ENCODE assay signal across 18 cellular contexts in genomic region chr12:100435948-100436347, GRCh38. TPM values are rescaled to one million over a fixed set of nuclear protein-coding genes. Genes with fewer than 3 reads are reported as not detected.
DNase-seq lines count a peak whose midpoint lies in the region; ATAC-seq and TF ChIP-seq lines count a peak whose summit lies in the region.
"Had no signal": no experiment of that assay in that cellular context is flagged by ENCODE, and none has a peak within 500 bp of the region (broad histone marks: within the 10 kb centered on the region; RNA-seq: fewer than 3 reads in every experiment).

No MANE protein-coding gene starts in this region.

- H3K4me3 ChIP-seq in A673 (ENCODE audit: low read depth, low read length, poor library complexity, severe bottlenecking): no peak overlapping the region
- H3K4me3 ChIP-seq in BLaER1 treated with 17β-estradiol and CSF1 and Interleukin-3, amounts not matched to agents 10 nM and 100 nM: no peak overlapping the region
- no peak overlapping the region for H3K4me3 ChIP-seq in right lobe of liver
- H3K4me3 ChIP-seq in SK-N-SH (ENCODE audit: low read depth in 2 of 2, low read length in 1 of 2): no peak overlapping the region
- H3K4me3 ChIP-seq: GM23338 had no signal

- H4K20me1 ChIP-seq in BLaER1 treated with 17β-estradiol and CSF1 and Interleukin-3, amounts not matched to agents 10 nM and 100 nM: no peaks in the 10 kb centered on the region
- no peaks in the 10 kb centered on the region for H4K20me1 ChIP-seq in SK-N-SH (ENCODE audit: insufficient read depth)

- H3K4me2 ChIP-seq in BLaER1 treated with 17β-estradiol and CSF1 and Interleukin-3, amounts not matched to agents 10 nM and 100 nM: peak overlapping the region in 6 of 11 experiments; percentile 6 to 31 (median 28); a peak in 6 of 22 replicates
- no peak overlapping the region for H3K4me2 ChIP-seq in SK-N-SH
- H3K4me2 ChIP-seq: GM23338 had no signal

- CTCF ChIA-PET in A673 (lab: Charles Lee) (no interaction called here), SK-N-SH (lab: Yijun Ruan, JAX) (interaction anchor here (0.7 kb wide), 1 partner anchor 130 kb away, joined by 3 read pairs; no protein-coding TSS in a partner anchor)

- TF ChIP-seq EP300 in SK-N-SH (IDR thresholded peaks at IDR 0.05; ENCODE audit: borderline replicate concordance in 1 of 2, low read depth in 1 of 2, low read length in 1 of 2): no peak

- no peak for TF ChIP-seq RAD21 in SK-N-SH (IDR thresholded peaks at IDR 0.05; ENCODE audit: low read length)

- POLR2A ChIA-PET in A673 (lab: Charles Lee; ENCODE audit: low non-redundant PET): no interaction called here
- POLR2A ChIA-PET in SK-N-SH (lab: Yijun Ruan, JAX): no interaction called here

- intact Hi-C loops in A673 (cut with micrococcal nuclease; ENCODE audit: unreplicated experiment): no loop called here
- intact Hi-C loops in left colon (cut with DNase I, micrococcal nuclease): no loop called here
- intact Hi-C loops in right lobe of liver (cut with DNase I): no loop called here

- no peaks in the 10 kb centered on the region for H3K79me2 ChIP-seq in SK-N-SH (ENCODE audit: insufficient read depth)

- ATAC-seq in left colon (peak; percentile 49), right lobe of liver (peak; percentile 42 to 70 (median 66)), HG02885 (IDR thresholded peaks at IDR 0.05; ENCODE audit: poor library complexity, unreplicated experiment) (no peak)
- ATAC-seq: GM23338 had no signal

- H2AFZ ChIP-seq in SK-N-SH (ENCODE audit: low read depth): no peak overlapping the region
- H2AFZ ChIP-seq: GM23338 had no signal

- H3K27me3 ChIP-seq in A673 (replicated peaks; ENCODE audit: insufficient read depth, low read depth, low read length, poor library complexity) (no peaks in the 10 kb centered on the region), right lobe of liver (no peaks in the 10 kb centered on the region), SK-N-SH (ENCODE audit: insufficient read depth) (no peaks in the 10 kb centered on the region)
- no peaks in the 10 kb centered on the region for H3K27me3 ChIP-seq in BLaER1 treated with 17β-estradiol and CSF1 and Interleukin-3, amounts not matched to agents 10 nM and 100 nM

- BruUV-seq in A673 (replicated peaks; lab: Mats Ljungman, UMichigan): no TSS peak

- DNase-seq in A673 (ENCODE audit: low spot score) (peak; percentile 10), left colon (no peak), right lobe of liver (peak in 2 of 3 donors; percentile 59 to 75), SK-N-SH (no peak), NCI-H748 treated with DMSO at 0.1 percent for 48 hours (lab: John Stamatoyannopoulos, UW) (no peak)
- DNase-seq: AML-193; CD4-positive, alpha-beta memory T cell; DMS153; DMS79; GDM1; HCEC 1CT; HFFc6 had no signal

- no peak overlapping the region for H3K9ac ChIP-seq in BLaER1 treated with 17β-estradiol and CSF1 and Interleukin-3, amounts not matched to agents 10 nM and 100 nM
- no peak overlapping the region for H3K9ac ChIP-seq in SK-N-SH

- H3K9me2 ChIP-seq in SK-N-SH: no peaks in the 10 kb centered on the region

- TF ChIP-seq POLR2A in right lobe of liver (IDR thresholded peaks at IDR 0.05): no peak

- no peak for TF ChIP-seq CTCF in A673 (conservative IDR thresholded peaks at IDR 0.05; ENCODE audit: low read depth, low read length)
- no peak for TF ChIP-seq CTCF in right lobe of liver (IDR thresholded peaks at IDR 0.05)
- TF ChIP-seq CTCF in SK-N-SH (IDR thresholded peaks at IDR 0.05): no peak

- H3K36me3 ChIP-seq in A673 (ENCODE audit: insufficient read depth, low read length, poor library complexity, severe bottlenecking) (no peaks in the 10 kb centered on the region), right lobe of liver (no peaks in the 10 kb centered on the region), SK-N-SH (replicated peaks in 1 of 2; ENCODE audit: control insufficient read depth in 1 of 2, insufficient read depth in 2 of 2, low read length in 1 of 2) (no peaks in the 10 kb centered on the region)
- no peaks in the 10 kb centered on the region for H3K36me3 ChIP-seq in BLaER1 treated with 17β-estradiol and CSF1 and Interleukin-3, amounts not matched to agents 10 nM and 100 nM

- H3K27ac ChIP-seq in A673 (ENCODE audit: low read depth, low read length, poor library complexity, severe bottlenecking) (no peak overlapping the region), right lobe of liver (peak overlapping the region in 2 of 3 donors; percentile 61 to 86), SK-N-SH (ENCODE audit: low read depth in 2 of 2, low read length in 1 of 2) (no peak overlapping the region)
- no peak overlapping the region for H3K27ac ChIP-seq in BLaER1 treated with 17β-estradiol and CSF1 and Interleukin-3, amounts not matched to agents 10 nM and 100 nM

- H3K4me1 ChIP-seq in A673 (ENCODE audit: insufficient read depth, low read length, poor library complexity, severe bottlenecking): no peaks in the 10 kb centered on the region
- peaks cover 0 to 24% (median 2%) of the 10 kb centered on the region in 10 experiments; a peak in 8 of 20 replicates for H3K4me1 ChIP-seq in BLaER1 treated with 17β-estradiol and CSF1 and Interleukin-3, amounts not matched to agents 10 nM and 100 nM
- peaks cover 0 to 46% (median 14%) of the 10 kb centered on the region in 4 donors for H3K4me1 ChIP-seq in right lobe of liver
- no peaks in the 10 kb centered on the region for H3K4me1 ChIP-seq in SK-N-SH (ENCODE audit: control insufficient read depth in 1 of 2, insufficient read depth in 2 of 2, low read depth in 1 of 2, low read length in 1 of 2)

- WGBS in right lobe of liver (ENCODE audit: insufficient coverage, low coverage, low lambda C conversion rate, missing lambda C conversion rate): 35% methylated on average over 2 of the region's 2 CpGs
- 51% methylated on average over 2 of the region's 2 CpGs for WGBS in SK-N-SH (ENCODE audit: low lambda C conversion rate)

- no peaks in the 10 kb centered on the region for H3F3A ChIP-seq in SK-N-SH (replicated peaks; ENCODE audit: insufficient read depth)

- no peaks in the 10 kb centered on the region for H3K9me3 ChIP-seq in A673 (ENCODE audit: low read depth, low read length, poor library complexity, severe bottlenecking)
- peaks cover 0 to 11% (median 4%) of the 10 kb centered on the region in 11 experiments; a peak in 7 of 22 replicates for H3K9me3 ChIP-seq in BLaER1 treated with 17β-estradiol and CSF1 and Interleukin-3, amounts not matched to agents 10 nM and 100 nM (replicated peaks in 1 of 11)
- no peaks in the 10 kb centered on the region for H3K9me3 ChIP-seq in right lobe of liver
- no peaks in the 10 kb centered on the region for H3K9me3 ChIP-seq in SK-N-SH

TF ChIP-seq in SK-N-SH, 30 proteins besides CTCF, POLR2A, EP300 and RAD21:
- no peak for TF ChIP-seq FOXJ3 (CRISPR knock-in tag; IDR thresholded peaks at IDR 0.05)

RNA-seq across cellular contexts. Expression of gene NR1H4, which starts 37.7 kb away (rescaled TPM):
- not detected in 2 replicates for total RNA-seq in A673 (2021)
- 10 to 100 TPM; 20.3 to 30.5 TPM for total RNA-seq in left colon
- total RNA-seq in right lobe of liver: 10 to 100 TPM; 52.4 to 81.7 (median 62.6) TPM
- polyA plus RNA-seq in SK-N-SH (2012; rRNA removed): not detected in 2 replicates
- not detected in 2 replicates for polyA plus RNA-seq in SK-N-SH (2012; cell fraction: cytosol; rRNA removed)
- polyA plus RNA-seq in SK-N-SH (2012; cell fraction: nucleus; rRNA removed): not detected in 2 replicates
- total RNA-seq: CD4-positive, alpha-beta memory T cell; Daoy; GM23338; HFFc6 had no signal
- polyA plus RNA-seq: BJ; CD14-positive monocyte; CD4-positive, alpha-beta memory T cell; GM23338 had no signal

Comparison
In these comparisons a context has a peak if more than half of its experiments do, and no peak if none do; other contexts are left out.
1. DNase-seq: peak in A673 (single experiment) and right lobe of liver (2 of 3); none in left colon (0 of 2), SK-N-SH (single experiment) and NCI-H748 treated with DMSO at 0.1 percent for 48 hours (single experiment).
2. H3K27ac ChIP-seq: peak in right lobe of liver (2 of 3); none in A673 (single experiment), BLaER1 treated with 17β-estradiol and CSF1 and Interleukin-3, amounts not matched to agents 10 nM and 100 nM (0 of 11) and SK-N-SH (0 of 2).
3. RNA of gene NR1H4, which starts 37.7 kb away (total RNA-seq): 52.4 to 81.7 TPM in right lobe of liver and 20.3 to 30.5 TPM in left colon; not detected in A673; every median in the first group is over 10 times any median in the second.